ENCODE assay signal across 28 cellular contexts in the genomic region with DNA sequence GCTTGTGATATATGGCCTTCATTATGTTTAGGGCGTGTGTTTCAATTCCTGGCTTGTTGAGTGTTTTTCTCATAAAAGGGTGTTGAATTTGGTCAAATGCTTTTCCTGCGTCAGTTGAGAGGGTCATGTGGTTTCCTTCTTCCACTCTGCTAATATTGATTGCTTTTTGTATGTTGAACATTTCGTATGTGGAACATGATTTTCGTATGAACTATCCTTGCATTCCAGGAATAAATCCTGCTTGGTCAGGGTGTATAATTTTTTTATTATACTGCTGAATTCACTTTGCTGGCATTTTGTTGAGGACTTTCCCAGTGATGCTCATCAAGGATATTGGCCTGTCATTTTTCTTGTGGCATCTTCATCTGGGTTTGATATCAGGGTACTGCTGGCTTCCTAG.
"Had no signal": no experiment of that assay in that cellular context is flagged by ENCODE, and none has a peak within 500 bp of the region (broad histone marks: within the 10 kb centered on the region; RNA-seq: fewer than 3 reads in every experiment).

No MANE protein-coding gene starts in this region.

- H3K27ac Mint-ChIP-seq: activated B cell treated with CpG ODN at 0.5 μM for 24 hours; activated CD4-positive, alpha-beta memory T cell treated with anti-CD3 and anti-CD28 coated beads for 36 hours; activated CD4-positive, alpha-beta T cell treated with anti-CD3 and anti-CD28 coated beads, Interleukin-2, amount 10 ng/mL, durations not matched to agents 7 days and 5 days; activated naive CD4-positive, alpha-beta T cell treated with anti-CD3 and anti-CD28 coated beads, Interleukin-2, amount 50 U/mL, for 24 hours; activated T-helper 2 cell treated with anti-CD3 and anti-CD28 coated beads, Interferon-gamma antibody, Interleukin-2, Interleukin-4, amounts not matched to agents 10 μg/mL and 5 μg/mL and 100 μg/mL, durations not matched to agents 14 hours and 24 hours and 36 hours had no signal

- H3K9me3 Mint-ChIP-seq: activated B cell treated with CpG ODN at 0.5 μM for 24 hours; activated CD4-positive, alpha-beta memory T cell treated with anti-CD3 and anti-CD28 coated beads for 36 hours; activated CD4-positive, alpha-beta T cell treated with anti-CD3 and anti-CD28 coated beads, Interleukin-2, amount 10 ng/mL, durations not matched to agents 7 days and 5 days; activated naive CD4-positive, alpha-beta T cell treated with anti-CD3 and anti-CD28 coated beads, Interleukin-2, amount 50 U/mL, for 24 hours; activated T-helper 2 cell treated with anti-CD3 and anti-CD28 coated beads, Interferon-gamma antibody, Interleukin-2, Interleukin-4, amounts not matched to agents 10 μg/mL and 5 μg/mL and 100 μg/mL, durations not matched to agents 14 hours and 24 hours and 36 hours; brain had no signal

- H3K36me3 Mint-ChIP-seq: activated CD4-positive, alpha-beta memory T cell treated with anti-CD3 and anti-CD28 coated beads for 36 hours; activated naive CD4-positive, alpha-beta T cell treated with anti-CD3 and anti-CD28 coated beads, Interleukin-2, amount 50 U/mL, for 24 hours; brain had no signal

- DNase-seq: activated B cell treated with CpG ODN at 0.5 μM for 24 hours; activated CD4-positive, alpha-beta memory T cell treated with anti-CD3 and anti-CD28 coated beads for 36 hours; activated CD4-positive, alpha-beta T cell treated with anti-CD3 and anti-CD28 coated beads, Interleukin-2, amount 10 ng/mL, durations not matched to agents 7 days and 5 days; activated CD8-positive, alpha-beta memory T cell treated with anti-CD3 and anti-CD28 coated beads for 24 hours; activated gamma-delta T cell treated with Interleukin-2 at 50 U/mL for 16 hours; activated T-cell treated with anti-CD3 and anti-CD28 coated beads, Interleukin-2, amount 50 U/mL, for 48 hours; aorta; cerebellar nuclear complex; MG63; MV-4-11; NCI-H1092 treated with DMSO at 0.1 percent for 48 hours; NCI-H1417 treated with DMSO at 0.1 percent for 48 hours; NCI-H1694; NCI-H2029; NCI-H2107; NCI-H2171 treated with DMSO at 0.1 percent for 48 hours; NCI-H345; NCI-H510A; NCI-H526 treated with DMSO at 0.1 percent for 48 hours; NCI-H82; Peyer's patch; Right ventricle myocardium superior; SJCRH30; SK-N-SH had no signal

- H3K4me2 ChIP-seq: SK-N-SH had no signal

- H3K27ac ChIP-seq: cardiac muscle cell, Peyer's patch, SJCRH30 had no signal

- H3K27me3 ChIP-seq: cardiac muscle cell, MG63, Peyer's patch, SJCRH30 had no signal

- H3K4me3 Mint-ChIP-seq: activated B cell treated with CpG ODN at 0.5 μM for 24 hours; activated CD4-positive, alpha-beta memory T cell treated with anti-CD3 and anti-CD28 coated beads for 36 hours; activated CD4-positive, alpha-beta T cell treated with anti-CD3 and anti-CD28 coated beads, Interleukin-2, amount 10 ng/mL, durations not matched to agents 7 days and 5 days; activated naive CD4-positive, alpha-beta T cell treated with anti-CD3 and anti-CD28 coated beads, Interleukin-2, amount 50 U/mL, for 24 hours had no signal

- H3K9me3 ChIP-seq: MG63, Peyer's patch, SK-N-SH had no signal

- H3K4me3 ChIP-seq: cardiac muscle cell, MG63, Peyer's patch, SJCRH30 had no signal

- H3K9ac ChIP-seq: SK-N-SH had no signal

- H3K27me3 Mint-ChIP-seq: activated B cell treated with CpG ODN at 0.5 μM for 24 hours; activated CD4-positive, alpha-beta memory T cell treated with anti-CD3 and anti-CD28 coated beads for 36 hours; activated CD4-positive, alpha-beta T cell treated with anti-CD3 and anti-CD28 coated beads, Interleukin-2, amount 10 ng/mL, durations not matched to agents 7 days and 5 days; activated naive CD4-positive, alpha-beta T cell treated with anti-CD3 and anti-CD28 coated beads, Interleukin-2, amount 50 U/mL, for 24 hours; brain had no signal

- H3K36me3 ChIP-seq: cardiac muscle cell, MG63, Peyer's patch, SJCRH30 had no signal
